In genomic region chr20:19609642-19610223, GRCh38 we compare ENCODE assay signal across 23 cellular contexts.
DNase-seq lines count a peak whose midpoint lies in the region; ATAC-seq and TF ChIP-seq lines count a peak whose summit lies in the region.
"Had no signal": no experiment of that assay in that cellular context is flagged by ENCODE, and none has a peak within 500 bp of the region (broad histone marks: within the 10 kb centered on the region; RNA-seq: fewer than 3 reads in every experiment).

No MANE protein-coding gene starts in this region.

- no peak overlapping the region for H3K4me3 Mint-ChIP-seq in WTC11
- H3K4me3 Mint-ChIP-seq: activated CD4-positive, alpha-beta T cell treated with anti-CD3 and anti-CD28 coated beads, Interleukin-2, amount 10 ng/mL, durations not matched to agents 7 days and 5 days; CD14-positive monocyte; stimulated activated naive B cell treated with anti-CD40 and anti-IgM and Interleukin-4, amounts not matched to agents 10 μg/mL and 1 μg/mL and 100 μg/mL, for 72 hours had no signal

- peak; percentile 15 for DNase-seq in LHCN-M2 (ENCODE audit: low read depth)
- no peak for DNase-seq in WTC11 (ENCODE audit: low spot score)
- DNase-seq in renal cortical epithelial cell (ENCODE audit: low read depth) = peak; percentile 45
- DNase-seq in dermis blood vessel endothelial cell = no peak
- DNase-seq in NCI-H2029 treated with DMSO at 0.1 percent for 48 hours (lab: John Stamatoyannopoulos, UW) = no peak
- DNase-seq: activated CD4-positive, alpha-beta T cell treated with anti-CD3 and anti-CD28 coated beads, Interleukin-2, amount 10 ng/mL, durations not matched to agents 7 days and 5 days; activated naive CD4-positive, alpha-beta T cell treated with Interleukin-2 at 50 U/mL for 16 hours; activated T-cell treated with anti-CD3 and anti-CD28 coated beads, Interleukin-2, amount 50 U/mL, for 72 hours; amniotic stem cell; caudate nucleus; GOT3; mesenchymal stem cell; NCI-H146; NCI-H2171; NCI-H526 treated with DMSO at 0.1 percent for 48 hours; spleen; stimulated activated CD4-positive, alpha-beta T cell treated with anti-CD3 and anti-CD28 coated beads, Interleukin-4, amount 100 ng/mL, for 1 hour; stimulated activated naive B cell treated with anti-CD40 and anti-IgM and Interleukin-4, amounts not matched to agents 10 μg/mL and 1 μg/mL and 100 μg/mL, for 72 hours had no signal

- TF ChIP-seq CTCF in WTC11 (IDR thresholded peaks at IDR 0.05) = no peak

- H3K27me3 Mint-ChIP-seq in WTC11 (ENCODE audit: low read depth) = no peaks in the 10 kb centered on the region

- ATAC-seq in WTC11 (no peak), esophagus mucosa (peak; percentile 41), HG03442 (IDR thresholded peaks at IDR 0.05; ENCODE audit: unreplicated experiment) (no peak)
- ATAC-seq: activated T-cell treated with anti-CD3 and anti-CD28 coated beads, Interleukin-2, amount 50 U/mL, for 72 hours; K562; SK-N-SH treated with all-trans-retinoic acid at 6 μM for 48 hours; stimulated activated naive B cell treated with anti-CD40 and anti-IgM and Interleukin-4, amounts not matched to agents 10 μg/mL and 1 μg/mL and 100 μg/mL, for 72 hours had no signal

- H3K4me1 Mint-ChIP-seq in WTC11 = 0 out of 2 replicates have a peak, but pooled peaks cover 2% of the 10 kb centered on the region
- H3K4me1 Mint-ChIP-seq: activated CD4-positive, alpha-beta T cell treated with anti-CD3 and anti-CD28 coated beads, Interleukin-2, amount 10 ng/mL, durations not matched to agents 7 days and 5 days; CD14-positive monocyte; stimulated activated naive B cell treated with anti-CD40 and anti-IgM and Interleukin-4, amounts not matched to agents 10 μg/mL and 1 μg/mL and 100 μg/mL, for 72 hours had no signal

- 0 out of 2 replicates have a peak, but pooled peaks cover 4% of the 10 kb centered on the region for H3K9me3 Mint-ChIP-seq in WTC11
- H3K9me3 Mint-ChIP-seq: activated CD4-positive, alpha-beta T cell treated with anti-CD3 and anti-CD28 coated beads, Interleukin-2, amount 10 ng/mL, durations not matched to agents 7 days and 5 days; activated T-cell treated with anti-CD3 and anti-CD28 coated beads, Interleukin-2, amount 50 U/mL, for 72 hours; stimulated activated naive B cell treated with anti-CD40 and anti-IgM and Interleukin-4, amounts not matched to agents 10 μg/mL and 1 μg/mL and 100 μg/mL, for 72 hours had no signal

- no peak overlapping the region for H3K27ac Mint-ChIP-seq in WTC11
- H3K27ac Mint-ChIP-seq: activated CD4-positive, alpha-beta T cell treated with anti-CD3 and anti-CD28 coated beads, Interleukin-2, amount 10 ng/mL, durations not matched to agents 7 days and 5 days; activated T-cell treated with anti-CD3 and anti-CD28 coated beads, Interleukin-2, amount 50 U/mL, for 72 hours; CD14-positive monocyte; stimulated activated naive B cell treated with anti-CD40 and anti-IgM and Interleukin-4, amounts not matched to agents 10 μg/mL and 1 μg/mL and 100 μg/mL, for 72 hours had no signal

- POLR2A ChIA-PET in WTC11 (lab: Charles Lee) = no interaction called here

- no peaks in the 10 kb centered on the region for H3K36me3 Mint-ChIP-seq in WTC11
- H3K36me3 Mint-ChIP-seq: CD14-positive monocyte; stimulated activated naive B cell treated with anti-CD40 and anti-IgM and Interleukin-4, amounts not matched to agents 10 μg/mL and 1 μg/mL and 100 μg/mL, for 72 hours had no signal

- CTCF ChIA-PET in WTC11 (lab: Charles Lee) = interaction anchor here (1.2 to 1.5 kb wide), 2 partner anchors 19 to 26 kb away, joined by 3 read pairs; no protein-coding TSS in a partner anchor

TF ChIP-seq in WTC11, 78 proteins besides CTCF, POLR2A, EP300 and RAD21:
- TF ChIP-seq GABPB1 (CRISPR knock-in tag; IDR thresholded peaks at IDR 0.05) (peak; percentile 26; the same call in 1 of the 2 replicates), ZNF671 (CRISPR knock-in tag; IDR thresholded peaks at IDR 0.05) (no peak)

Comparison
In these comparisons a context has a peak if more than half of its experiments do, and no peak if none do; other contexts are left out.
1. DNase-seq: peak in LHCN-M2 (single experiment) and renal cortical epithelial cell (single experiment); none in WTC11 (single experiment), dermis blood vessel endothelial cell (single experiment) and NCI-H2029 treated with DMSO at 0.1 percent for 48 hours (single experiment).